ENCODE assay signal across 14 cellular contexts in the genomic region with DNA sequence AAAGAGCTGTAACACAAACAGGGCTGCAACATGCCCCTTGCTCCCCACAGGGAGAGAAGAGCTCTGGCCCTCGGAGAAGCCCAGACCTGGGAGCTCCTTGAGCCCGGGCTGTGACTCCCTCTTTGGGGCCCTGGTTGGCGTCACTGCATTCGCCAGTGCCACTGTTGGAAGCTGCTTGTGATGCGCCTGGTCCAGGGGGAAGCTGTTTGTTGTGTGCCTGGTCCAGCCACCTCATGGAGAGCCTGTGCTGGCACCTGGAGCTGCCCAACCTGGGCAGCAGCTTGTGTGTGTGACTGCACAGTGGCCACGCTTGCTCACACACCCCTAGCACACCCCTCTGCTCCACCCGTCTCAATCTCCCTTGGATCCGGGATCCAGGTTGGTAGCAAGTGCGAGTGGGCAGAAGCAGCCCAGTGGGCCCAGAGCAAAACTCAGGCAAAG. TPM values are rescaled to one million over a fixed set of nuclear protein-coding genes. Genes with fewer than 3 reads are reported as not detected.
A peak's percentile ranks its signal among the peaks of the same experiment; 100 is the strongest.
DNase-seq lines count a peak whose midpoint lies in the region; ATAC-seq and TF ChIP-seq lines count a peak whose summit lies in the region.
"Had no signal": no experiment of that assay in that cellular context is flagged by ENCODE, and none has a peak within 500 bp of the region (broad histone marks: within the 10 kb centered on the region; RNA-seq: fewer than 3 reads in every experiment).

No MANE protein-coding gene starts in this region.

- H3K4ac ChIP-seq in mesenchymal stem cell (ENCODE audit: low read depth in 1 of 2, low read length in 2 of 2) = no peak overlapping the region

- no peak for ATAC-seq in HG02885 (IDR thresholded peaks at IDR 0.05; ENCODE audit: poor library complexity, unreplicated experiment)
- ATAC-seq in activated CD8-positive, alpha-beta memory T cell treated with anti-CD3 and anti-CD28 coated beads, Interleukin-2, amount 10 ng/mL, durations not matched to agents 7 days and 5 days = no peak

- H3K27me3 Mint-ChIP-seq in activated CD8-positive, alpha-beta memory T cell treated with anti-CD3 and anti-CD28 coated beads, Interleukin-2, amount 10 ng/mL, durations not matched to agents 7 days and 5 days = peaks cover 34% of the 10 kb centered on the region

- H4K8ac ChIP-seq in mesenchymal stem cell (ENCODE audit: low read length) = peak overlapping the region; percentile 57

- H3K4me2 ChIP-seq in mammary epithelial cell (ENCODE audit: insufficient read depth, low read depth, low read length) = peak overlapping the region; percentile 10
- H3K4me2 ChIP-seq in mesenchymal stem cell (ENCODE audit: low read length, poor library complexity, severe bottlenecking) = no peak overlapping the region

- peaks cover 5% of the 10 kb centered on the region for H3K79me1 ChIP-seq in mesenchymal stem cell (replicated peaks; ENCODE audit: low read length, poor library complexity, severe bottlenecking)

- no peak overlapping the region for H2AK5ac ChIP-seq in mesenchymal stem cell (ENCODE audit: low read length, severe bottlenecking)

- peak overlapping the region; percentile 97 for H3K4me3 ChIP-seq in left ventricle myocardium inferior
- no peak overlapping the region for H3K4me3 ChIP-seq in right atrium auricular region
- H3K4me3 ChIP-seq in mammary epithelial cell (replicated peaks in 1 of 3; ENCODE audit: insufficient read depth in 1 of 3, low read depth in 2 of 3, low read length in 3 of 3) = no peak overlapping the region
- H3K4me3 ChIP-seq in mesenchymal stem cell (ENCODE audit: insufficient read depth in 1 of 2, low read depth in 1 of 2, low read length in 2 of 2) = peak overlapping the region in 1 of 2 experiments; percentile 22
- peak overlapping the region in 1 of 2 donors; percentile 92 for H3K4me3 ChIP-seq in stomach smooth muscle (ENCODE audit: low read length in 2 of 2)

- H3K4me1 Mint-ChIP-seq in activated CD8-positive, alpha-beta memory T cell treated with anti-CD3 and anti-CD28 coated beads, Interleukin-2, amount 10 ng/mL, durations not matched to agents 7 days and 5 days = peaks cover 4% of the 10 kb centered on the region

- dilution Hi-C loops in mammary epithelial cell (cut with HindIII; ENCODE audit: low sequenced_read_pairs) = no loop called here

- DNase-seq in left ventricle myocardium inferior = no peak
- no peak for DNase-seq in right atrium auricular region (ENCODE audit: low spot score)
- no peak for DNase-seq in mammary epithelial cell
- DNase-seq in mesenchymal stem cell = no peak
- no peak for DNase-seq in NCI-H2107 (lab: John Stamatoyannopoulos, UW)
- DNase-seq in activated CD8-positive, alpha-beta memory T cell treated with anti-CD3 and anti-CD28 coated beads, Interleukin-2, amount 10 ng/mL, durations not matched to agents 7 days and 5 days = no peak
- DNase-seq: colonic mucosa, erythroblast, head of caudate nucleus, NCI-H748 treated with DMSO at 0.1 percent for 48 hours, WERI-Rb-1 had no signal

- intact Hi-C loops in left ventricle myocardium inferior (cut with micrococcal nuclease) = no loop called here
- intact Hi-C loops in mammary epithelial cell (cut with micrococcal nuclease) = loop anchor here (5.0 to 10.0 kb wide), 2 partner anchors 56 to 139 kb away; a partner anchor contains a TSS

- H3K4me3 Mint-ChIP-seq in activated CD8-positive, alpha-beta memory T cell treated with anti-CD3 and anti-CD28 coated beads, Interleukin-2, amount 10 ng/mL, durations not matched to agents 7 days and 5 days = no peak overlapping the region

- H3K9ac ChIP-seq in mammary epithelial cell (ENCODE audit: insufficient read depth, low read length) (no peak overlapping the region), mesenchymal stem cell (ENCODE audit: low read length) (no peak overlapping the region), stomach smooth muscle (ENCODE audit: low read length in 2 of 2) (no peak overlapping the region)

- no peaks in the 10 kb centered on the region for H3K79me2 ChIP-seq in mammary epithelial cell (ENCODE audit: insufficient read depth, low read length)

- no peaks in the 10 kb centered on the region for H4K20me1 ChIP-seq in mammary epithelial cell (ENCODE audit: insufficient read depth, low read length)

- no peak overlapping the region for H3K23ac ChIP-seq in mesenchymal stem cell (ENCODE audit: low read length in 2 of 2)

- CTCF ChIA-PET in mammary epithelial cell (lab: Charles Lee; ENCODE audit: low non-redundant PET) = no interaction called here
- CTCF ChIA-PET in activated CD8-positive, alpha-beta memory T cell treated with anti-CD3 and anti-CD28 coated beads, Interleukin-2, amount 10 ng/mL, durations not matched to agents 7 days and 5 days (lab: Charles Lee) = interaction anchor here (2.0 kb wide), 1 partner anchor 17 kb away, joined by 6 read pairs; no protein-coding TSS in a partner anchor

- TF ChIP-seq CTCF in left ventricle myocardium inferior (IDR thresholded peaks at IDR 0.05; ENCODE audit: borderline replicate concordance) = no peak
- TF ChIP-seq CTCF in right atrium auricular region (IDR thresholded peaks at IDR 0.05) = no peak
- no peak for TF ChIP-seq CTCF in mammary epithelial cell (conservative IDR thresholded peaks at IDR 0.05 in 1 of 2, IDR thresholded peaks at IDR 0.05 in 1 of 2; ENCODE audit: extremely low read depth in 1 of 2, insufficient read depth in 1 of 2, low read depth in 1 of 2, low read length in 2 of 2)

- H2AFZ ChIP-seq in mammary epithelial cell (ENCODE audit: low read depth, low read length) = no peak overlapping the region
- H2AFZ ChIP-seq in mesenchymal stem cell (ENCODE audit: low read depth, low read length) = no peak overlapping the region

- H2BK120ac ChIP-seq in mesenchymal stem cell (ENCODE audit: low read depth, low read length) = no peak overlapping the region

- H3K36me3 ChIP-seq in left ventricle myocardium inferior (peaks cover 48% of the 10 kb centered on the region), right atrium auricular region (peaks cover 37% of the 10 kb centered on the region), mammary epithelial cell (ENCODE audit: insufficient read depth, low read length) (no peaks in the 10 kb centered on the region), mesenchymal stem cell (ENCODE audit: control insufficient read depth in 1 of 2, insufficient read depth in 2 of 2, low read depth in 1 of 2, low read length in 2 of 2) (peaks cover 0 to 5% of the 10 kb centered on the region in 2 experiments), stomach smooth muscle (ENCODE audit: control insufficient read depth in 2 of 2, insufficient read depth in 2 of 2, low read length in 2 of 2) (peaks cover 24 to 25% of the 10 kb centered on the region in 2 donors)
- H3K36me3 ChIP-seq: colonic mucosa, WERI-Rb-1 had no signal

- H2BK12ac ChIP-seq in mesenchymal stem cell (ENCODE audit: low read length in 2 of 2) = no peak overlapping the region

- H3K4me1 ChIP-seq in left ventricle myocardium inferior (peaks cover 31% of the 10 kb centered on the region), right atrium auricular region (peaks cover 0 to 16% of the 10 kb centered on the region in 2 donors), mammary epithelial cell (ENCODE audit: insufficient read depth, low read length) (peaks cover 30% of the 10 kb centered on the region), mesenchymal stem cell (ENCODE audit: control insufficient read depth, insufficient read depth, low read depth, low read length) (peaks cover 13% of the 10 kb centered on the region), stomach smooth muscle (ENCODE audit: control insufficient read depth, insufficient read depth, low read length) (peaks cover 10% of the 10 kb centered on the region)

- in situ Hi-C loops in mammary epithelial cell (cut with MboI; ENCODE audit: low sequenced_read_pairs in 2 of 2) = no loop called here

- H3K27ac ChIP-seq in left ventricle myocardium inferior (replicated peaks) (peak overlapping the region; percentile 97), right atrium auricular region (no peak overlapping the region), mammary epithelial cell (ENCODE audit: insufficient read depth, low read depth, low read length) (no peak overlapping the region), mesenchymal stem cell (ENCODE audit: low read length, poor library complexity, severe bottlenecking) (no peak overlapping the region), stomach smooth muscle (ENCODE audit: low read length) (peak overlapping the region; percentile 75)
- H3K27ac ChIP-seq: colonic mucosa, WERI-Rb-1 had no signal

- WGBS in mammary epithelial cell (ENCODE audit: low coverage, missing lambda C conversion rate) = 100% methylated on average over 8 of the region's 9 CpGs
- WGBS in mesenchymal stem cell = 98% methylated on average over 9 of the region's 9 CpGs

- H3K14ac ChIP-seq in mesenchymal stem cell (ENCODE audit: low read length in 2 of 2) = no peak overlapping the region

- BruUV-seq in mammary epithelial cell (replicated peaks; lab: Mats Ljungman, UMichigan) = no TSS peak

- H2BK15ac ChIP-seq in mesenchymal stem cell (ENCODE audit: low read depth, poor library complexity, severe bottlenecking) = no peak overlapping the region

- H3K9me3 ChIP-seq in left ventricle myocardium inferior (replicated peaks) (no peaks in the 10 kb centered on the region), right atrium auricular region (no peaks in the 10 kb centered on the region), mammary epithelial cell (replicated peaks; ENCODE audit: insufficient read depth, low read length) (no peaks in the 10 kb centered on the region), mesenchymal stem cell (ENCODE audit: control insufficient read depth, low read length) (no peaks in the 10 kb centered on the region), stomach smooth muscle (ENCODE audit: control insufficient read depth in 2 of 2, low read length in 2 of 2) (no peaks in the 10 kb centered on the region)
- H3K9me3 ChIP-seq: colonic mucosa had no signal

- no peak overlapping the region for H3K27ac Mint-ChIP-seq in activated CD8-positive, alpha-beta memory T cell treated with anti-CD3 and anti-CD28 coated beads, Interleukin-2, amount 10 ng/mL, durations not matched to agents 7 days and 5 days

- H3K27me3 ChIP-seq in left ventricle myocardium inferior (ENCODE audit: low read depth) (no peaks in the 10 kb centered on the region), right atrium auricular region (no peaks in the 10 kb centered on the region), mammary epithelial cell (ENCODE audit: insufficient read depth, low read length) (no peaks in the 10 kb centered on the region), mesenchymal stem cell (ENCODE audit: control insufficient read depth in 1 of 2, insufficient read depth in 1 of 2, low read length in 2 of 2) (no peaks in the 10 kb centered on the region), stomach smooth muscle (ENCODE audit: control insufficient read depth in 1 of 2, insufficient read depth in 2 of 2, low read length in 2 of 2) (no peaks in the 10 kb centered on the region)
- H3K27me3 ChIP-seq: colonic mucosa had no signal

- H3K9me3 Mint-ChIP-seq in activated CD8-positive, alpha-beta memory T cell treated with anti-CD3 and anti-CD28 coated beads, Interleukin-2, amount 10 ng/mL, durations not matched to agents 7 days and 5 days (ENCODE audit: low read depth) = no peaks in the 10 kb centered on the region

- no peak overlapping the region for H4K91ac ChIP-seq in mesenchymal stem cell (ENCODE audit: low read length)

- H3K18ac ChIP-seq in mesenchymal stem cell (ENCODE audit: low read depth in 1 of 2, low read length in 2 of 2) = peak overlapping the region in 1 of 2 experiments; percentile 38

- no peaks in the 10 kb centered on the region for H3K36me3 Mint-ChIP-seq in activated CD8-positive, alpha-beta memory T cell treated with anti-CD3 and anti-CD28 coated beads, Interleukin-2, amount 10 ng/mL, durations not matched to agents 7 days and 5 days

- no peak overlapping the region for H2BK5ac ChIP-seq in mesenchymal stem cell (ENCODE audit: low read depth, low read length, poor library complexity, severe bottlenecking)

RNA-seq across cellular contexts. Expression of a gene that starts 49.5 kb away (rescaled TPM):
- 502 TPM for total RNA-seq in left ventricle myocardium inferior
- 100 to 1,000 TPM; 340 to 683 TPM for total RNA-seq in right atrium auricular region
- total RNA-seq in mammary epithelial cell = 100 to 1,000 TPM in 1 of 2 donors, 1 to 10 TPM in 1; 2.9 to 228 TPM
- 5.1 TPM for polyA plus RNA-seq in mammary epithelial cell
- 1.2 TPM for polyA minus RNA-seq in mammary epithelial cell
- polyA plus RNA-seq in mesenchymal stem cell (2013, experiment 1 of 2) = 66.0 TPM
- 64.8 TPM for polyA plus RNA-seq in mesenchymal stem cell (2013, experiment 2 of 2)
- total RNA-seq in activated CD8-positive, alpha-beta memory T cell treated with anti-CD3 and anti-CD28 coated beads, Interleukin-2, amount 10 ng/mL, durations not matched to agents 7 days and 5 days = under 1 TPM in 1 of 2 experiments, not detected in 1; 0.12 TPM
- total RNA-seq: mononuclear cell had no signal

Comparison
In these comparisons a context has a peak if more than half of its experiments do, and no peak if none do; other contexts are left out.
1. H3K27ac ChIP-seq: peak in left ventricle myocardium inferior (single experiment) and stomach smooth muscle (single experiment); none in right atrium auricular region (0 of 2), mammary epithelial cell (single experiment) and mesenchymal stem cell (single experiment).